In genomic region chr19:46620267-46620666, GRCh38 we compare ENCODE assay signal across 14 cellular contexts. TPM values are rescaled to one million over a fixed set of nuclear protein-coding genes. Genes with fewer than 3 reads are reported as not detected.
DNase-seq lines count a peak whose midpoint lies in the region; ATAC-seq, FAIRE-seq and TF ChIP-seq lines count a peak whose summit lies in the region.
"Had no signal": no experiment of that assay in that cellular context is flagged by ENCODE, and none has a peak within 500 bp of the region (broad histone marks: within the 10 kb centered on the region; RNA-seq: fewer than 3 reads in every experiment).

No MANE protein-coding gene starts in this region.

- H3K36me3 Mint-ChIP-seq in CD4-positive, alpha-beta memory T cell: no peaks in the 10 kb centered on the region
- peaks cover 30% of the 10 kb centered on the region for H3K36me3 Mint-ChIP-seq in activated naive CD8-positive, alpha-beta T cell treated with anti-CD3 and anti-CD28 coated beads, Interleukin-2, amount 50 U/mL, for 24 hours (ENCODE audit: low read depth)
- H3K36me3 Mint-ChIP-seq in nephron (ENCODE audit: low read depth): no peaks in the 10 kb centered on the region

- peak overlapping the region in 4 of 8 donors; percentile 39 to 58 (median 57) for H3K4me3 Mint-ChIP-seq in CD4-positive, alpha-beta memory T cell
- H3K4me3 Mint-ChIP-seq in activated naive CD8-positive, alpha-beta T cell treated with anti-CD3 and anti-CD28 coated beads, Interleukin-2, amount 50 U/mL, for 24 hours: peak overlapping the region; percentile 87
- peak overlapping the region in 1 of 3 experiments; percentile 59 for H3K4me3 Mint-ChIP-seq in nephron

- H3K27me3 ChIP-seq in AG04450 (ENCODE audit: control insufficient read depth, insufficient read depth, low read length) (no peaks in the 10 kb centered on the region), pancreas (no peaks in the 10 kb centered on the region)
- no peaks in the 10 kb centered on the region for H3K27me3 ChIP-seq in CD4-positive, alpha-beta memory T cell (ENCODE audit: insufficient read depth, low read length)
- H3K27me3 ChIP-seq: gastrocnemius medialis had no signal

- CTCF ChIA-PET in AG04450 (lab: Charles Lee): interaction anchor here (0.5 to 14.3 kb wide), 2 partner anchors 44 to 221 kb away, joined by 5 to 296 read pairs; partner anchors contain the start of gene DACT3
- CTCF ChIA-PET in CD4-positive, alpha-beta memory T cell (lab: Charles Lee; ENCODE audit: partially characterized antibody): interaction anchor here (0.5 to 11.6 kb wide), 4 partner anchors 12 to 1212 kb away, joined by 3 to 188 read pairs (median 32); partner anchors contain the start of gene DACT3

- H3K9me3 ChIP-seq in AG04450 (ENCODE audit: control insufficient read depth, insufficient read depth, low read length) (no peaks in the 10 kb centered on the region; the same call in 1 of the 2 replicates), pancreas (no peaks in the 10 kb centered on the region)
- H3K9me3 ChIP-seq in CD4-positive, alpha-beta memory T cell (ENCODE audit: control insufficient read depth in 1 of 2, low read length in 2 of 2): no peaks in the 10 kb centered on the region
- H3K9me3 ChIP-seq: gastrocnemius medialis had no signal

- TF ChIP-seq CTCF in AG04450 (IDR thresholded peaks at IDR 0.05; ENCODE audit: low read depth, low read length) (no peak), nephron (IDR thresholded peaks at IDR 0.05; ENCODE audit: unreplicated experiment in 3 of 3) (no peak), pancreas (IDR thresholded peaks at IDR 0.05) (no peak)

- POLR2A ChIA-PET in AG04450 (lab: Yijun Ruan, JAX): interaction anchor here (1.2 kb wide), 1 partner anchor 20 kb away, joined by 5 read pairs; no protein-coding TSS in a partner anchor
- POLR2A ChIA-PET in CD4-positive, alpha-beta memory T cell (lab: Charles Lee; ENCODE audit: partially characterized antibody): interaction anchor here (0.9 to 12.4 kb wide), 4 partner anchors 12 to 42 kb away, joined by 3 to 301 read pairs (median 6); partner anchors contain the start of gene CALM3

- peaks cover 25 to 63% (median 36%) of the 10 kb centered on the region in 4 donors for H3K4me1 Mint-ChIP-seq in CD4-positive, alpha-beta memory T cell
- H3K4me1 Mint-ChIP-seq in activated naive CD8-positive, alpha-beta T cell treated with anti-CD3 and anti-CD28 coated beads, Interleukin-2, amount 50 U/mL, for 24 hours: peaks cover 87% of the 10 kb centered on the region
- peaks cover 48% of the 10 kb centered on the region for H3K4me1 Mint-ChIP-seq in nephron

- H3K4me1 ChIP-seq in CD4-positive, alpha-beta memory T cell (ENCODE audit: insufficient read depth, low read length): peaks cover 67% of the 10 kb centered on the region
- peaks cover 13 to 24% (median 15%) of the 10 kb centered on the region in 3 donors for H3K4me1 ChIP-seq in pancreas

- peaks cover 0 to 2% of the 10 kb centered on the region in 2 donors for H3K27me3 Mint-ChIP-seq in CD4-positive, alpha-beta memory T cell
- H3K27me3 Mint-ChIP-seq in activated naive CD8-positive, alpha-beta T cell treated with anti-CD3 and anti-CD28 coated beads, Interleukin-2, amount 50 U/mL, for 24 hours: no peaks in the 10 kb centered on the region
- H3K27me3 Mint-ChIP-seq in nephron (ENCODE audit: low read depth): peaks cover 4% of the 10 kb centered on the region

- H3K27ac ChIP-seq in AG04450 (ENCODE audit: low read depth, low read length) (peak overlapping the region; percentile 78), pancreas (no peak overlapping the region)
- H3K27ac ChIP-seq in CD4-positive, alpha-beta memory T cell (ENCODE audit: low read depth, low read length): no peak overlapping the region
- H3K27ac ChIP-seq: SK-N-MC had no signal

- no peaks in the 10 kb centered on the region for H3K36me3 ChIP-seq in CD4-positive, alpha-beta memory T cell (ENCODE audit: insufficient read depth, low read length)
- no peaks in the 10 kb centered on the region for H3K36me3 ChIP-seq in pancreas
- H3K36me3 ChIP-seq: gastrocnemius medialis had no signal

- no peak for FAIRE-seq in pancreas (lab: Jason Lieb, UNC)

- no peak for ATAC-seq in activated naive CD8-positive, alpha-beta T cell treated with anti-CD3 and anti-CD28 coated beads, Interleukin-2, amount 50 U/mL, for 24 hours
- no peak for ATAC-seq in pancreas
- ATAC-seq: gastrocnemius medialis had no signal

- intact Hi-C loops in CD4-positive, alpha-beta memory T cell (cut with micrococcal nuclease): no loop called here
- intact Hi-C loops in pancreas (cut with DNase I): no loop called here

- no peaks in the 10 kb centered on the region for H3K9me3 Mint-ChIP-seq in CD4-positive, alpha-beta memory T cell
- no peaks in the 10 kb centered on the region for H3K9me3 Mint-ChIP-seq in activated naive CD8-positive, alpha-beta T cell treated with anti-CD3 and anti-CD28 coated beads, Interleukin-2, amount 50 U/mL, for 24 hours
- H3K9me3 Mint-ChIP-seq in nephron: no peaks in the 10 kb centered on the region

- 0 out of 2 replicates have a peak overlapping the region, but pooled peaks have one; percentile 12 for H3K4me3 ChIP-seq in AG04450 (ENCODE audit: low read depth, low read length)
- H3K4me3 ChIP-seq in CD4-positive, alpha-beta memory T cell (ENCODE audit: low read length in 2 of 2): no peak overlapping the region
- no peak overlapping the region for H3K4me3 ChIP-seq in pancreas
- H3K4me3 ChIP-seq: gastrocnemius medialis, SK-N-MC had no signal

- H3K27ac Mint-ChIP-seq in CD4-positive, alpha-beta memory T cell: peak overlapping the region in 6 of 7 donors; percentile 35 to 85 (median 78)
- H3K27ac Mint-ChIP-seq in activated naive CD8-positive, alpha-beta T cell treated with anti-CD3 and anti-CD28 coated beads, Interleukin-2, amount 50 U/mL, for 24 hours: peak overlapping the region; percentile 99
- H3K27ac Mint-ChIP-seq in nephron: peak overlapping the region in 2 of 3 experiments; percentile 81 to 87

- no peak for DNase-seq in AG04450 (ENCODE audit: low read depth, low spot score)
- DNase-seq in CD4-positive, alpha-beta memory T cell: no peak
- DNase-seq in activated naive CD8-positive, alpha-beta T cell treated with anti-CD3 and anti-CD28 coated beads, Interleukin-2, amount 50 U/mL, for 24 hours: no peak
- no peak for DNase-seq in NCI-H345 (lab: John Stamatoyannopoulos, UW)
- no peak for DNase-seq in pancreas
- DNase-seq in GM03348 (ENCODE audit: low spot score): no peak
- DNase-seq in iPS-NIHi7 (ENCODE audit: extremely low spot score): no peak
- DNase-seq: effector memory CD4-positive, alpha-beta T cell; gastrocnemius medialis; NCI-H1694 treated with DMSO at 0.1 percent for 48 hours; occipital lobe had no signal

- WGBS in pancreas, 2 donors: 93 to 95% methylated on average over 3 of the region's 3 CpGs

RNA-seq across cellular contexts. Expression of gene PTGIR, which starts 4.6 kb away (rescaled TPM):
- polyA plus RNA-seq in AG04450 (2011; rRNA removed) (2.4 and 4.2 TPM in 2 replicates), pancreas (1 to 10 TPM; 3.5 TPM)
- polyA minus RNA-seq in AG04450 (2011; rRNA and poly(A)+ RNA removed): 1.00 and 2.8 TPM in 2 replicates
- total RNA-seq in CD4-positive, alpha-beta memory T cell: 1 to 10 TPM; 1.0 to 1.9 TPM
- polyA plus RNA-seq in CD4-positive, alpha-beta memory T cell: under 1 TPM; 0.11 to 0.75 TPM
- total RNA-seq in pancreas: 1 to 10 TPM in 4 of 6 donors, under 1 TPM in 2; 0.56 to 4.6 (median 1.6) TPM
- total RNA-seq: kidney epithelial cell, occipital lobe had no signal

RNA-seq across cellular contexts. Expression of gene GNG8, which starts 15.7 kb away (rescaled TPM):
- not detected in 2 replicates for polyA plus RNA-seq in AG04450 (2011; rRNA removed)
- not detected in 2 replicates for polyA minus RNA-seq in AG04450 (2011; rRNA and poly(A)+ RNA removed)
- total RNA-seq in CD4-positive, alpha-beta memory T cell: not detected
- polyA plus RNA-seq in CD4-positive, alpha-beta memory T cell: not detected
- total RNA-seq in pancreas: not detected
- not detected for polyA plus RNA-seq in pancreas
- total RNA-seq: gastrocnemius medialis, kidney epithelial cell, occipital lobe had no signal

RNA-seq across cellular contexts. Expression of gene CALM3, which starts 19.1 kb away (rescaled TPM):
- 547 and 744 TPM in 2 replicates for polyA plus RNA-seq in AG04450 (2011; rRNA removed)
- 268 and 287 TPM in 2 replicates for polyA minus RNA-seq in AG04450 (2011; rRNA and poly(A)+ RNA removed)
- 100 to 1,000 TPM; 206 to 212 TPM for total RNA-seq in CD4-positive, alpha-beta memory T cell
- 100 to 1,000 TPM; 169 to 176 TPM for polyA plus RNA-seq in CD4-positive, alpha-beta memory T cell
- total RNA-seq in pancreas: 100 to 1,000 TPM in 1 of 6 donors, 10 to 100 TPM in 5; 59.6 to 127 (median 83.3) TPM
- 10 to 100 TPM; 86.6 to 95.5 TPM for polyA plus RNA-seq in pancreas

RNA-seq across cellular contexts. Expression of gene DACT3, which starts 40.7 kb away (rescaled TPM):
- polyA plus RNA-seq in AG04450 (2011; rRNA removed) (6.1 and 6.9 TPM in 2 replicates), pancreas (1 to 10 TPM in 1 of 2 donors, under 1 TPM in 1; 0.89 to 1.3 TPM)
- 4.2 and 5.1 TPM in 2 replicates for polyA minus RNA-seq in AG04450 (2011; rRNA and poly(A)+ RNA removed)
- total RNA-seq in CD4-positive, alpha-beta memory T cell: not detected
- polyA plus RNA-seq in CD4-positive, alpha-beta memory T cell: not detected
- total RNA-seq in pancreas: 1 to 10 TPM in 2 of 6 donors, under 1 TPM in 4; 0.24 to 1.7 (median 0.48) TPM
